In genomic region chr6:26459023-26459810, GRCh38 we compare ENCODE assay signal across 6 cellular contexts. TPM values are rescaled to one million over a fixed set of nuclear protein-coding genes. Genes with fewer than 3 reads are reported as not detected.
DNase-seq lines count a peak whose midpoint lies in the region; ATAC-seq and TF ChIP-seq lines count a peak whose summit lies in the region.

No MANE protein-coding gene starts in this region.

- peaks cover 54% of the 10 kb centered on the region for H3K4me1 Mint-ChIP-seq in T-helper 17 cell
- H3K4me1 Mint-ChIP-seq in memory B cell: peaks cover 46% of the 10 kb centered on the region

- no peak for DNase-seq in BJ (ENCODE audit: low read depth)
- no peak for DNase-seq in T-helper 17 cell
- no peak for DNase-seq in memory B cell (ENCODE audit: low spot score in 2 of 2)
- DNase-seq in GM13976 (ENCODE audit: low spot score): no peak

- no peaks in the 10 kb centered on the region for H3K9me3 ChIP-seq in T-helper 17 cell (ENCODE audit: control insufficient read depth, low read length, poor library complexity, severe bottlenecking)

- H3K4me3 Mint-ChIP-seq in T-helper 17 cell (peak overlapping the region; percentile 90), memory B cell (peak overlapping the region; percentile 79)

- H3K9me3 Mint-ChIP-seq in memory B cell: no peaks in the 10 kb centered on the region

- TF ChIP-seq CTCF in BJ (IDR thresholded peaks at IDR 0.05; ENCODE audit: insufficient read depth, low read depth, low read length) (no peak), GM13976 (IDR thresholded peaks at IDR 0.05; ENCODE audit: borderline replicate concordance, control extremely low read depth, extremely low read depth, insufficient read depth, missing control alignments) (no peak)

- H3K27ac Mint-ChIP-seq in T-helper 17 cell: peak overlapping the region; percentile 99
- peak overlapping the region; percentile 91 for H3K27ac Mint-ChIP-seq in memory B cell

- POLR2A ChIA-PET in BJ (lab: Charles Lee): no interaction called here

- H3K27me3 Mint-ChIP-seq in T-helper 17 cell: no peaks in the 10 kb centered on the region
- H3K27me3 Mint-ChIP-seq in memory B cell: no peaks in the 10 kb centered on the region

- H3K36me3 Mint-ChIP-seq in T-helper 17 cell (ENCODE audit: low read depth) (peaks cover 15% of the 10 kb centered on the region), memory B cell (peaks cover 28% of the 10 kb centered on the region)

- ATAC-seq in T-helper 17 cell (no peak), memory B cell (ENCODE audit: low read depth) (no peak), GM18498 (IDR thresholded peaks at IDR 0.05; ENCODE audit: unreplicated experiment) (no peak), HG02642 (IDR thresholded peaks at IDR 0.05; ENCODE audit: poor library complexity, unreplicated experiment) (no peak)

- no peaks in the 10 kb centered on the region for H3K27me3 ChIP-seq in BJ (ENCODE audit: control insufficient read depth, insufficient read depth, low read length)

- in situ Hi-C loops in GM13976 (cut with MboI; ENCODE audit: low sequenced_read_pairs, unreplicated experiment): no loop called here

- peak overlapping the region; percentile 15; the same call in 1 of the 2 replicates for H3K4me3 ChIP-seq in BJ (ENCODE audit: low read depth, low read length)

- peaks cover 13% of the 10 kb centered on the region for H3K36me3 ChIP-seq in BJ (ENCODE audit: control insufficient read depth, insufficient read depth, low read length)

- CTCF ChIA-PET in BJ (lab: Yijun Ruan, JAX): no interaction called here

RNA-seq across cellular contexts. Expression of gene BTN2A1, which starts 1.5 kb away (rescaled TPM):
- 30.4 and 34.7 TPM in 2 replicates for polyA plus RNA-seq in BJ (2011; rRNA removed)
- 12.9 and 20.4 TPM in 2 replicates for polyA minus RNA-seq in BJ (2011; rRNA and poly(A)+ RNA removed)
- 10 to 100 TPM; 25.9 to 27.9 TPM for total RNA-seq in T-helper 17 cell

RNA-seq across cellular contexts. Expression of gene BTN3A3, which starts 18.9 kb away (rescaled TPM):
- 13.7 and 15.2 TPM in 2 replicates for polyA plus RNA-seq in BJ (2011; rRNA removed)
- 6.3 and 7.5 TPM in 2 replicates for polyA minus RNA-seq in BJ (2011; rRNA and poly(A)+ RNA removed)
- total RNA-seq in T-helper 17 cell: 10 to 100 TPM; 51.6 to 78.0 TPM

RNA-seq across cellular contexts. Expression of gene BTN1A1, which starts 40.9 kb away (rescaled TPM):
- not detected in 2 replicates for polyA plus RNA-seq in BJ (2011; rRNA removed)
- polyA minus RNA-seq in BJ (2011; rRNA and poly(A)+ RNA removed): not detected in 2 replicates
- under 1 TPM in 1 of 2 donors, not detected in 1; 0.10 TPM for total RNA-seq in T-helper 17 cell

RNA-seq across cellular contexts. Expression of gene BTN3A1, which starts 57.1 kb away (rescaled TPM):
- 17.3 and 18.4 TPM in 2 replicates for polyA plus RNA-seq in BJ (2011; rRNA removed)
- polyA minus RNA-seq in BJ (2011; rRNA and poly(A)+ RNA removed): 8.9 and 21.7 TPM in 2 replicates
- 100 to 1,000 TPM; 169 to 205 TPM for total RNA-seq in T-helper 17 cell
